In the genomic region with DNA sequence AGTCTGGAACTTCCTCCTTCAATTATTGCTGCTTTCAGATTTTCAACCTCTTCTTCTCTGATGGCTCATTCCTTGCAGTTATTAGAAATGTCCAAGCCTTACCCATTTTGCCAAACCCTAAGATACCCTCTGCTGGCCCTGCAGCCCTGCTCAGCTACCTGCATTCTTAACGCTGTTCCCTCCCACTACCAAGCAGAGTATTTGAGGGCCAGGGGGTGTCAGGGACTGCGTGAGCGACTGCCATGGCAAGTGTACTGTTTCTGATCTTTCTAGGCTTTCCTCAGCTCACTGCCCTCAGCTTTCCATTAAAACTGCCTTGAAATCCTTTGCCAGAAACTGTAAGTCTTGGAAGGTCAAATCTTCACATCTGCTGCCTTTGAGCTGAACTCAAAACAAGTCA, we compare ENCODE assay signal across 17 cellular contexts. TPM values are rescaled to one million over a fixed set of nuclear protein-coding genes. Genes with fewer than 3 reads are reported as not detected.
DNase-seq lines count a peak whose midpoint lies in the region; TF ChIP-seq lines count a peak whose summit lies in the region.
"Had no signal": no experiment of that assay in that cellular context is flagged by ENCODE, and none has a peak within 500 bp of the region (broad histone marks: within the 10 kb centered on the region; RNA-seq: fewer than 3 reads in every experiment).

No MANE protein-coding gene starts in this region.

- H3K36me3 Mint-ChIP-seq in H9 (ENCODE audit: insufficient read depth in 1 of 3, low read depth in 3 of 3) (peaks cover 0 to 3% (median 0%) of the 10 kb centered on the region in 3 experiments; a peak in 1 of 7 replicates), endodermal cell (ENCODE audit: low read depth) (no peaks in the 10 kb centered on the region)
- H3K36me3 Mint-ChIP-seq: CD4-positive, alpha-beta memory T cell had no signal

- TF ChIP-seq CTCF in H9 (conservative IDR thresholded peaks at IDR 0.05) = no peak
- no peak for TF ChIP-seq CTCF in endodermal cell (conservative IDR thresholded peaks at IDR 0.05)
- no peak for TF ChIP-seq CTCF in vagina (IDR thresholded peaks at IDR 0.05)

- H3K27ac Mint-ChIP-seq in H9 (no peak overlapping the region), endodermal cell (no peak overlapping the region)
- H3K27ac Mint-ChIP-seq: CD4-positive, alpha-beta memory T cell; HFFc6 had no signal

- H3K18ac ChIP-seq in H9 (ENCODE audit: insufficient read length, low read depth, low read length) = no peak overlapping the region

- no peak overlapping the region for H4K91ac ChIP-seq in H9 (ENCODE audit: insufficient read length, low read depth, low read length)

- H3K4me1 ChIP-seq in H9 (ENCODE audit: insufficient read depth, low read length) (no peaks in the 10 kb centered on the region), endodermal cell (ENCODE audit: control insufficient read depth, insufficient read depth, low read length) (no peaks in the 10 kb centered on the region), vagina (no peaks in the 10 kb centered on the region)
- H3K4me1 ChIP-seq: A549 had no signal

- no peak overlapping the region for H2BK5ac ChIP-seq in H9 (ENCODE audit: insufficient read length, low read length)

- no peaks in the 10 kb centered on the region for H3K9me3 Mint-ChIP-seq in H9
- no peaks in the 10 kb centered on the region for H3K9me3 Mint-ChIP-seq in endodermal cell
- H3K9me3 Mint-ChIP-seq: HFFc6 had no signal

- no peaks in the 10 kb centered on the region for H3K23me2 ChIP-seq in H9 (ENCODE audit: insufficient read length, low read depth, low read length, poor library complexity, severe bottlenecking)

- WGBS in H9 (ENCODE audit: extremely low coverage, insufficient read length, low lambda C conversion rate) = no CpG with 5 or more reads among the region's 3 CpGs
- WGBS in endodermal cell (ENCODE audit: insufficient coverage in 1 of 2, insufficient read length in 1 of 2), 2 experiments = 50 to 80% methylated on average over 1 to 3 of the region's 3 CpGs

- no peak overlapping the region for H3K4me3 Mint-ChIP-seq in H9
- no peak overlapping the region for H3K4me3 Mint-ChIP-seq in endodermal cell
- H3K4me3 Mint-ChIP-seq: CD4-positive, alpha-beta memory T cell; HFFc6 had no signal

- no peak overlapping the region for H2BK120ac ChIP-seq in H9 (ENCODE audit: low read depth, low read length, poor library complexity, severe bottlenecking)

- H3K56ac ChIP-seq in H9 (ENCODE audit: insufficient read length, low read depth, low read length) = no peak overlapping the region

- H3K9ac ChIP-seq in H9 (ENCODE audit: extremely low read depth, insufficient read length, low read length) (no peak overlapping the region), endodermal cell (ENCODE audit: extremely low read depth, low read length, poor library complexity, severe bottlenecking) (no peak overlapping the region)

- H2BK15ac ChIP-seq in H9 (ENCODE audit: low read depth, low read length) = no peak overlapping the region

- no peak overlapping the region for H3K4ac ChIP-seq in H9 (ENCODE audit: low read depth, low read length)

- no peak overlapping the region for H3K14ac ChIP-seq in H9 (ENCODE audit: insufficient read depth, low read length)

- intact Hi-C loops in vagina (cut with DNase I) = no loop called here

- H3K9me3 ChIP-seq in H9 (ENCODE audit: control insufficient read depth, low read depth, low read length) (no peaks in the 10 kb centered on the region), endodermal cell (ENCODE audit: control insufficient read depth, low read length) (no peaks in the 10 kb centered on the region), vagina (no peaks in the 10 kb centered on the region)
- H3K9me3 ChIP-seq: A549, BE2C had no signal

- H2AFZ ChIP-seq in H9 (ENCODE audit: low read length) = peak overlapping the region; percentile 36

- H3K79me2 ChIP-seq in H9 (ENCODE audit: insufficient read depth, low read length) = no peaks in the 10 kb centered on the region

- H3K79me1 ChIP-seq in H9 (ENCODE audit: insufficient read depth, low read depth, low read length, poor library complexity, severe bottlenecking) = no peaks in the 10 kb centered on the region

- H3K27me3 Mint-ChIP-seq in H9 (ENCODE audit: low read depth) (no peaks in the 10 kb centered on the region; the same call in 1 of the 2 replicates), endodermal cell (ENCODE audit: insufficient read depth) (no peaks in the 10 kb centered on the region)
- H3K27me3 Mint-ChIP-seq: CD4-positive, alpha-beta memory T cell had no signal

- no peak for DNase-seq in H9
- peak; percentile 54 for DNase-seq in endodermal cell
- peak; percentile 53 for DNase-seq in left kidney (ENCODE audit: low read depth, low spot score)
- no peak for DNase-seq in NOMO-1 treated with DMSO at 0.1 percent for 48 hours (lab: John Stamatoyannopoulos, UW; ENCODE audit: unreplicated experiment)
- DNase-seq in vagina (ENCODE audit: extremely low spot score in 2 of 2) = no peak
- no peak for DNase-seq in activated gamma-delta T cell (lab: John Stamatoyannopoulos, UW)
- DNase-seq: BE2C; CD4-positive, alpha-beta memory T cell; COR-L47; HCEC 1CT; HFFc6 had no signal

- H3K4me3 ChIP-seq in endodermal cell (ENCODE audit: low read length) (no peak overlapping the region), vagina (no peak overlapping the region)
- H3K4me3 ChIP-seq: A549, GM12878 had no signal

- no peaks in the 10 kb centered on the region for H3K27me3 ChIP-seq in H9 (ENCODE audit: insufficient read depth, low read length)
- no peaks in the 10 kb centered on the region for H3K27me3 ChIP-seq in endodermal cell (ENCODE audit: control insufficient read depth, insufficient read depth, low read length, poor library complexity, severe bottlenecking)
- H3K27me3 ChIP-seq in vagina = no peaks in the 10 kb centered on the region
- H3K27me3 ChIP-seq: BE2C had no signal

- no peak overlapping the region for H4K8ac ChIP-seq in H9 (replicated peaks; ENCODE audit: insufficient read length, low read depth, low read length)

- no peak for TF ChIP-seq POLR2A in vagina (IDR thresholded peaks at IDR 0.05)

- H3K4me2 ChIP-seq in H9 (ENCODE audit: insufficient read depth, insufficient read length, low read length) = no peak overlapping the region
- H3K4me2 ChIP-seq: A549 had no signal

- no peak overlapping the region for H3T11ph ChIP-seq in H9 (ENCODE audit: low read length)

- no peaks in the 10 kb centered on the region for H3K36me3 ChIP-seq in endodermal cell (ENCODE audit: control insufficient read depth, insufficient read depth, low read length)
- no peaks in the 10 kb centered on the region for H3K36me3 ChIP-seq in vagina
- H3K36me3 ChIP-seq: BE2C had no signal

- H4K20me1 ChIP-seq in H9 (ENCODE audit: control insufficient read depth, insufficient read depth, insufficient read length) = no peaks in the 10 kb centered on the region

- H3K23ac ChIP-seq in H9 (ENCODE audit: insufficient read length, low read depth, low read length) = no peak overlapping the region

- H3K27ac ChIP-seq in H9 (ENCODE audit: insufficient read length, low read depth, low read length) = no peak overlapping the region
- H3K27ac ChIP-seq in endodermal cell (ENCODE audit: low read depth, low read length) = no peak overlapping the region
- no peak overlapping the region for H3K27ac ChIP-seq in vagina
- H3K27ac ChIP-seq: A549, C4-2B had no signal

- peaks cover 4 to 7% of the 10 kb centered on the region in 2 experiments for H3K4me1 Mint-ChIP-seq in H9
- H3K4me1 Mint-ChIP-seq in endodermal cell = peaks cover 2% of the 10 kb centered on the region
- H3K4me1 Mint-ChIP-seq: CD4-positive, alpha-beta memory T cell had no signal

- no peak overlapping the region for H2BK20ac ChIP-seq in H9 (ENCODE audit: low read depth, low read length, poor library complexity, severe bottlenecking)

- H2AK5ac ChIP-seq in H9 (ENCODE audit: insufficient read length, low read length) = no peak overlapping the region

- H4K5ac ChIP-seq in H9 (ENCODE audit: insufficient read length, low read depth, low read length) = no peak overlapping the region

- no peak overlapping the region for H2BK12ac ChIP-seq in H9 (ENCODE audit: insufficient read length, low read depth, low read length)

RNA-seq across cellular contexts. Expression of a gene that starts 40.9 kb away (rescaled TPM):
- total RNA-seq in H9 (2021) (0.44 and 0.48 TPM in 2 replicates), endodermal cell (1 to 10 TPM in 1 of 2 donors, under 1 TPM in 1; 0.84 to 1.1 TPM), vagina (0.49 TPM)
- polyA plus RNA-seq in endodermal cell (2013, experiment 1 of 2) = 2.2 TPM
- 2.1 TPM for polyA plus RNA-seq in endodermal cell (2013, experiment 2 of 2)
- total RNA-seq: CD4-positive, alpha-beta memory T cell; G401; GM12878; HepG2; HFFc6 had no signal
- polyA plus RNA-seq: A549; AG04450; CD4-positive, alpha-beta memory T cell; HepG2 had no signal

Comparison
In these comparisons a context has a peak if more than half of its experiments do, and no peak if none do; other contexts are left out.
1. DNase-seq: peak in endodermal cell (single experiment) and left kidney (single experiment); none in H9 (single experiment), NOMO-1 treated with DMSO at 0.1 percent for 48 hours (single experiment), vagina (0 of 2) and activated gamma-delta T cell (single experiment).